In genomic region chr11:43944761-43945311, GRCh38 we compare ENCODE assay signal across 8 cellular contexts. TPM values are rescaled to one million over a fixed set of nuclear protein-coding genes. Genes with fewer than 3 reads are reported as not detected.
DNase-seq lines count a peak whose midpoint lies in the region; ATAC-seq and TF ChIP-seq lines count a peak whose summit lies in the region.

No MANE protein-coding gene starts in this region.

- H3K36me3 Mint-ChIP-seq in activated naive CD8-positive, alpha-beta T cell treated with anti-CD3 and anti-CD28 coated beads for 36 hours = peaks cover 2% of the 10 kb centered on the region

- peaks cover 14% of the 10 kb centered on the region for H3K4me1 Mint-ChIP-seq in activated naive CD8-positive, alpha-beta T cell treated with anti-CD3 and anti-CD28 coated beads for 36 hours

- H3K4me1 ChIP-seq in left ventricle myocardium inferior = peaks cover 53% of the 10 kb centered on the region
- H3K4me1 ChIP-seq in gastrocnemius medialis = peaks cover 14 to 15% of the 10 kb centered on the region in 2 donors

- H3K9me3 Mint-ChIP-seq in activated naive CD8-positive, alpha-beta T cell treated with anti-CD3 and anti-CD28 coated beads for 36 hours = no peaks in the 10 kb centered on the region

- H3K27ac ChIP-seq in left ventricle myocardium inferior (replicated peaks) (peak overlapping the region; percentile 93), gastrocnemius medialis (peak overlapping the region; percentile 67 to 83 (median 82))

- H3K36me3 ChIP-seq in left ventricle myocardium inferior (no peaks in the 10 kb centered on the region), gastrocnemius medialis (no peaks in the 10 kb centered on the region)

- ATAC-seq in HG03095 (IDR thresholded peaks at IDR 0.05; ENCODE audit: unreplicated experiment) (peak; percentile 49), gastrocnemius medialis (peak; percentile 61 to 63), GM18907 (IDR thresholded peaks at IDR 0.05; ENCODE audit: unreplicated experiment) (no peak), GM19467 (IDR thresholded peaks at IDR 0.05; ENCODE audit: unreplicated experiment) (no peak)

- DNase-seq in DMS53 (lab: John Stamatoyannopoulos, UW) (peak; percentile 69), SW480 (ENCODE audit: low spot score) (peak; percentile 55), left ventricle myocardium inferior (peak; percentile 79), gastrocnemius medialis (peak; percentile 46 to 71)
- DNase-seq in activated naive CD8-positive, alpha-beta T cell treated with anti-CD3 and anti-CD28 coated beads for 36 hours = peak; percentile 69

- no peak for TF ChIP-seq POLR2A in gastrocnemius medialis (IDR thresholded peaks at IDR 0.05)

- peaks cover 76% of the 10 kb centered on the region for H3K27me3 Mint-ChIP-seq in activated naive CD8-positive, alpha-beta T cell treated with anti-CD3 and anti-CD28 coated beads for 36 hours

- TF ChIP-seq CTCF in left ventricle myocardium inferior (IDR thresholded peaks at IDR 0.05; ENCODE audit: borderline replicate concordance) = peak; percentile 87
- peak; percentile 86 to 96 (median 91) for TF ChIP-seq CTCF in gastrocnemius medialis (IDR thresholded peaks at IDR 0.05 in 4 of 5, conservative IDR thresholded peaks at IDR 0.05 in 1 of 5)

- H3K9me3 ChIP-seq in left ventricle myocardium inferior (replicated peaks) = no peaks in the 10 kb centered on the region
- H3K9me3 ChIP-seq in gastrocnemius medialis = no peaks in the 10 kb centered on the region

- H3K27me3 ChIP-seq in left ventricle myocardium inferior (ENCODE audit: low read depth) (peaks cover 32% of the 10 kb centered on the region), gastrocnemius medialis (peaks cover 0 to 14% (median 11%) of the 10 kb centered on the region in 3 donors)

- peak overlapping the region; percentile 22 for H3K4me3 Mint-ChIP-seq in activated naive CD8-positive, alpha-beta T cell treated with anti-CD3 and anti-CD28 coated beads for 36 hours

- intact Hi-C loops in left ventricle myocardium inferior (cut with micrococcal nuclease) (loop anchor here (10.0 kb wide), 1 partner anchor 90 kb away; no protein-coding TSS in a partner anchor), gastrocnemius medialis (cut with DNase I; ENCODE audit: low total_unique reads) (loop anchor here (1.0 to 5.0 kb wide), 5 partner anchors 38 to 118 kb away; no protein-coding TSS in a partner anchor)

- in situ Hi-C loops in gastrocnemius medialis (cut with MboI; ENCODE audit: low sequenced_read_pairs in 4 of 4) = loop anchor here (5.0 to 10.0 kb wide), 3 partner anchors 50 to 90 kb away; no protein-coding TSS in a partner anchor

- H3K4me3 ChIP-seq in left ventricle myocardium inferior (peak overlapping the region; percentile 83), gastrocnemius medialis (peak overlapping the region; percentile 61 to 69 (median 67))

- no peak overlapping the region for H3K27ac Mint-ChIP-seq in activated naive CD8-positive, alpha-beta T cell treated with anti-CD3 and anti-CD28 coated beads for 36 hours

RNA-seq across cellular contexts. Expression of gene C11orf96, which starts 2.4 kb away (rescaled TPM):
- under 1 TPM; 0.34 to 0.56 TPM for total RNA-seq in activated naive CD8-positive, alpha-beta T cell treated with anti-CD3 and anti-CD28 coated beads for 36 hours
- total RNA-seq in left ventricle myocardium inferior (20.1 TPM), gastrocnemius medialis (100 to 1,000 TPM in 1 of 4 donors, 10 to 100 TPM in 3; 22.4 to 220 (median 78.4) TPM)

Comparison
In these comparisons a context has a peak if more than half of its experiments do, and no peak if none do; other contexts are left out.
1. ATAC-seq: peak in HG03095 (single experiment) and gastrocnemius medialis (2 of 2); none in GM18907 (single experiment) and GM19467 (single experiment).
2. RNA of gene C11orf96, which starts 2.4 kb away (total RNA-seq): 22.4 to 220 TPM in gastrocnemius medialis and 20.1 TPM in left ventricle myocardium inferior (single experiment); 0.34 to 0.56 TPM in activated naive CD8-positive, alpha-beta T cell treated with anti-CD3 and anti-CD28 coated beads for 36 hours; every median in the first group is over 10 times any median in the second.
3. Peak in every context shown above with its lines, with median percentiles within 50 percentile points of each other: DNase-seq.